ENCODE assay signal across 22 cellular contexts in the genomic region with DNA sequence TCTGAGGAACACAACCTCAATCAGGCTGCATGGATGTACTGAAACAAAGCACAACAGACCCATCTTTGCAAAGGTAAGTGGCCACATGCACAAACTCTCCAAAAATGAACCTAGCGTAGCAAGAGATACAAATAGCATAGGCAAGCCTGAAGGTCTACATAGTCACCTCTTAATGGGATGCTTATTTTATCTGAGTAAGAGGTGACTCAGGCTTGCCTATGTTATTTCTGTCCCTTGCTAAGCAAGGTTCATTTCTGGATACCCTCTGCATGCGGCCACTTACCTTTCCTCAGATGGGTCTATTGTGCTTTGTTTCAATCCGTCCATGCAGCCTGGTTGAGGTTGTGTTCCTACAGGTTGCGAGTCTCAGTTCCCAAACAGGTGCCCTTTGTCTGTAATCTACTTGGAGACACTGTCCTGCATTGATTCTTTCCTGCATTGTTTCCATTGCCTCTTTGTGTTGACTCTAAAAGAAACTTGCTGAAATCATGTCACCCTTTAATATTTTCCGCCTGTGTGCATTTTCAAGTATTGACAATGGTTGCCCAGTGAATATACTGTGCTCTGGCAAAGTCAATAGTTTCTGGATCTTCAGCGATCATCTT.
A peak's percentile ranks its signal among the peaks of the same experiment; 100 is the strongest.
DNase-seq lines count a peak whose midpoint lies in the region; ATAC-seq, FAIRE-seq and TF ChIP-seq lines count a peak whose summit lies in the region.
"Had no signal": no experiment of that assay in that cellular context is flagged by ENCODE, and none has a peak within 500 bp of the region (broad histone marks: within the 10 kb centered on the region; RNA-seq: fewer than 3 reads in every experiment).

No MANE protein-coding gene starts in this region.

- DNase-seq in Caco-2 = no peak
- peak; percentile 19 for DNase-seq in DMS53 treated with DMSO at 0.1 percent for 48 hours (lab: John Stamatoyannopoulos, UW; ENCODE audit: unreplicated experiment)
- no peak for DNase-seq in astrocyte (ENCODE audit: low read depth)
- DNase-seq in progenitor cell of endocrine pancreas (ENCODE audit: low spot score, unreplicated experiment) = no peak
- no peak for DNase-seq in uterus
- no peak for DNase-seq in transverse colon
- no peak for DNase-seq in activated T-cell treated with anti-CD3 and anti-CD28 coated beads, Interleukin-2, amount 50 U/mL, for 72 hours
- DNase-seq: ACHN; CD4-positive, alpha-beta memory T cell; H7; KBM-7; NCI-H1092; NCI-H146; NCI-H2029; NCI-H446 treated with DMSO at 0.1 percent for 48 hours; NCI-H748 treated with DMSO at 0.1 percent for 48 hours; NK-92 treated with Interleukin-12 subunit alpha and Interleukin-12 subunit beta, amount 100 ng/mL, for 24 hours; SIG-M5; SK-N-SH had no signal

- H3K4me1 ChIP-seq in Caco-2 (peaks cover 21% of the 10 kb centered on the region), astrocyte (ENCODE audit: insufficient read depth, low read length) (peaks cover 8% of the 10 kb centered on the region), uterus (no peaks in the 10 kb centered on the region), transverse colon (no peaks in the 10 kb centered on the region)
- H3K4me1 ChIP-seq: BLaER1 treated with 17β-estradiol and CSF1 and Interleukin-3, amounts not matched to agents 10 nM and 100 nM had no signal

- H3K27me3 Mint-ChIP-seq in Caco-2 (ENCODE audit: insufficient read depth, unreplicated experiment) (no peaks in the 10 kb centered on the region), astrocyte (ENCODE audit: low read depth, unreplicated experiment) (no peaks in the 10 kb centered on the region), progenitor cell of endocrine pancreas (no peaks in the 10 kb centered on the region)
- H3K27me3 Mint-ChIP-seq in activated T-cell treated with anti-CD3 and anti-CD28 coated beads, Interleukin-2, amount 50 U/mL, for 72 hours (ENCODE audit: low read depth) = no peaks in the 10 kb centered on the region

- in situ Hi-C loops in transverse colon (cut with MboI; ENCODE audit: low pct_ligation_motif_present in 1 of 4, low pct_unique_long_range_greater_than_20kb in 1 of 4, low sequenced_read_pairs in 3 of 4) = loop anchor here in 2 of 4 donors (10.0 kb wide), 2 partner anchors 312 to 322 kb away; a partner anchor contains a TSS

- H3K9me3 Mint-ChIP-seq in Caco-2 (ENCODE audit: unreplicated experiment) (peaks cover 10% of the 10 kb centered on the region), astrocyte (ENCODE audit: unreplicated experiment) (peaks cover 5% of the 10 kb centered on the region), progenitor cell of endocrine pancreas (ENCODE audit: low read depth) (peaks cover 7% of the 10 kb centered on the region)
- H3K9me3 Mint-ChIP-seq in activated T-cell treated with anti-CD3 and anti-CD28 coated beads, Interleukin-2, amount 50 U/mL, for 72 hours = no peaks in the 10 kb centered on the region

- H3K27ac ChIP-seq in astrocyte (ENCODE audit: low read depth, low read length) (no peak overlapping the region), uterus (no peak overlapping the region), transverse colon (no peak overlapping the region)
- H3K27ac ChIP-seq: BLaER1 treated with 17β-estradiol and CSF1 and Interleukin-3, amounts not matched to agents 10 nM and 100 nM had no signal

- no peak for ATAC-seq in HG02852 (IDR thresholded peaks at IDR 0.05; ENCODE audit: unreplicated experiment)
- no peak for ATAC-seq in activated T-cell treated with anti-CD3 and anti-CD28 coated beads, Interleukin-2, amount 50 U/mL, for 72 hours (replicated peaks in 1 of 2)
- ATAC-seq: Panc1 had no signal

- no peak overlapping the region for H3K9ac ChIP-seq in astrocyte (ENCODE audit: low read length)
- H3K9ac ChIP-seq: BLaER1 treated with 17β-estradiol and CSF1 and Interleukin-3, amounts not matched to agents 10 nM and 100 nM; SK-N-SH had no signal

- H3K4me3 Mint-ChIP-seq in Caco-2 (ENCODE audit: unreplicated experiment) (no peak overlapping the region), astrocyte (ENCODE audit: unreplicated experiment) (no peak overlapping the region), progenitor cell of endocrine pancreas (ENCODE audit: low read depth) (no peak overlapping the region)
- no peak overlapping the region for H3K4me3 Mint-ChIP-seq in activated T-cell treated with anti-CD3 and anti-CD28 coated beads, Interleukin-2, amount 50 U/mL, for 72 hours
- H3K4me3 Mint-ChIP-seq: CD4-positive, alpha-beta memory T cell had no signal

- no peak for FAIRE-seq in astrocyte (lab: Jason Lieb, UNC)

- CTCF ChIA-PET in Caco-2 (lab: Charles Lee) = no interaction called here

- intact Hi-C loops in Caco-2 (cut with micrococcal nuclease; ENCODE audit: unreplicated experiment) = loop anchor here (2.0 to 10.0 kb wide), 2 partner anchors 112 to 238 kb away; no protein-coding TSS in a partner anchor
- intact Hi-C loops in uterus (cut with DNase I; ENCODE audit: low total_unique reads) = no loop called here
- intact Hi-C loops in transverse colon (cut with DNase I; ENCODE audit: low total_unique reads) = no loop called here

- H3K27me3 ChIP-seq in Caco-2 (replicated peaks; ENCODE audit: control insufficient read depth, insufficient read depth, low read length) (no peaks in the 10 kb centered on the region), astrocyte (ENCODE audit: insufficient read depth, low read length) (no peaks in the 10 kb centered on the region), uterus (no peaks in the 10 kb centered on the region), transverse colon (no peaks in the 10 kb centered on the region)
- H3K27me3 ChIP-seq: BLaER1 treated with 17β-estradiol and CSF1 and Interleukin-3, amounts not matched to agents 10 nM and 100 nM had no signal

- TF ChIP-seq POLR2A in uterus (IDR thresholded peaks at IDR 0.05) = no peak
- no peak for TF ChIP-seq POLR2A in transverse colon (IDR thresholded peaks at IDR 0.05)

- H3K4me3 ChIP-seq in Caco-2 (ENCODE audit: low read depth, low read length) = no peak overlapping the region
- no peak overlapping the region for H3K4me3 ChIP-seq in astrocyte (ENCODE audit: insufficient read depth, low read depth, low read length)
- no peak overlapping the region for H3K4me3 ChIP-seq in uterus
- H3K4me3 ChIP-seq in transverse colon = no peak overlapping the region
- H3K4me3 ChIP-seq: BLaER1 treated with 17β-estradiol and CSF1 and Interleukin-3, amounts not matched to agents 10 nM and 100 nM had no signal

- no TSS peak for BruUV-seq in Caco-2 (replicated peaks; lab: Mats Ljungman, UMichigan)

- no peak overlapping the region for H2AFZ ChIP-seq in astrocyte (ENCODE audit: low read depth, low read length)

- H3K4me1 Mint-ChIP-seq in Caco-2 (ENCODE audit: low read depth, unreplicated experiment) (peaks cover 31% of the 10 kb centered on the region), astrocyte (ENCODE audit: low read depth, unreplicated experiment) (peaks cover 13% of the 10 kb centered on the region), progenitor cell of endocrine pancreas (ENCODE audit: low read depth) (peaks cover 11% of the 10 kb centered on the region)
- H3K4me1 Mint-ChIP-seq in activated T-cell treated with anti-CD3 and anti-CD28 coated beads, Interleukin-2, amount 50 U/mL, for 72 hours (ENCODE audit: low read depth) = no peaks in the 10 kb centered on the region
- H3K4me1 Mint-ChIP-seq: CD4-positive, alpha-beta memory T cell had no signal

- H3K36me3 Mint-ChIP-seq in Caco-2 (ENCODE audit: insufficient read depth, unreplicated experiment) = no peaks in the 10 kb centered on the region
- H3K36me3 Mint-ChIP-seq in astrocyte (ENCODE audit: low read depth, unreplicated experiment) = no peaks in the 10 kb centered on the region
- H3K36me3 Mint-ChIP-seq in progenitor cell of endocrine pancreas (ENCODE audit: insufficient read depth) = peaks cover 1% of the 10 kb centered on the region
- H3K36me3 Mint-ChIP-seq in activated T-cell treated with anti-CD3 and anti-CD28 coated beads, Interleukin-2, amount 50 U/mL, for 72 hours (ENCODE audit: insufficient read depth in 2 of 2) = no peaks in the 10 kb centered on the region
- H3K36me3 Mint-ChIP-seq: CD4-positive, alpha-beta memory T cell had no signal

- no peaks in the 10 kb centered on the region for H4K20me1 ChIP-seq in astrocyte (ENCODE audit: insufficient read depth, low read length)
- H4K20me1 ChIP-seq: BLaER1 treated with 17β-estradiol and CSF1 and Interleukin-3, amounts not matched to agents 10 nM and 100 nM had no signal

- TF ChIP-seq EP300 in transverse colon (IDR thresholded peaks at IDR 0.05; ENCODE audit: low read depth) = no peak

- H3K36me3 ChIP-seq in Caco-2 (ENCODE audit: control insufficient read depth, insufficient read depth, low read length) (no peaks in the 10 kb centered on the region), astrocyte (ENCODE audit: insufficient read depth, low read length) (no peaks in the 10 kb centered on the region), uterus (no peaks in the 10 kb centered on the region), transverse colon (no peaks in the 10 kb centered on the region)
- H3K36me3 ChIP-seq: BLaER1 treated with 17β-estradiol and CSF1 and Interleukin-3, amounts not matched to agents 10 nM and 100 nM had no signal

- H3K9me3 ChIP-seq in Caco-2 (peaks cover 7% of the 10 kb centered on the region; the same call in 1 of the 2 replicates), astrocyte (ENCODE audit: insufficient read depth, low read depth, low read length) (no peaks in the 10 kb centered on the region), uterus (no peaks in the 10 kb centered on the region), transverse colon (no peaks in the 10 kb centered on the region)
- H3K9me3 ChIP-seq: BLaER1 treated with 17β-estradiol and CSF1 and Interleukin-3, amounts not matched to agents 10 nM and 100 nM; SK-N-SH had no signal

- H3K4me2 ChIP-seq in astrocyte (ENCODE audit: low read length) = peak overlapping the region; percentile 12
- H3K4me2 ChIP-seq: BLaER1 treated with 17β-estradiol and CSF1 and Interleukin-3, amounts not matched to agents 10 nM and 100 nM; SK-N-SH had no signal

- H3K27ac Mint-ChIP-seq in Caco-2 (ENCODE audit: unreplicated experiment) = peak overlapping the region; percentile 3
- H3K27ac Mint-ChIP-seq in astrocyte (ENCODE audit: unreplicated experiment) = no peak overlapping the region
- H3K27ac Mint-ChIP-seq in progenitor cell of endocrine pancreas = peak overlapping the region; percentile 7
- H3K27ac Mint-ChIP-seq in activated T-cell treated with anti-CD3 and anti-CD28 coated beads, Interleukin-2, amount 50 U/mL, for 72 hours = no peak overlapping the region

- H3K79me2 ChIP-seq in astrocyte (ENCODE audit: insufficient read depth, low read length) = no peaks in the 10 kb centered on the region

- POLR2A ChIA-PET in Caco-2 (lab: Charles Lee) = interaction anchor here (0.6 kb wide), 1 partner anchor 287 kb away, joined by 3 read pairs; no protein-coding TSS in a partner anchor

- TF ChIP-seq CTCF in Caco-2 (IDR thresholded peaks at IDR 0.05; ENCODE audit: insufficient read depth in 1 of 2, low read depth in 1 of 2, low read length in 1 of 2, severe bottlenecking in 1 of 2, unreplicated experiment in 1 of 2) = no peak
- no peak for TF ChIP-seq CTCF in astrocyte (IDR thresholded peaks at IDR 0.05; ENCODE audit: insufficient read depth, low read depth, low read length)
- no peak for TF ChIP-seq CTCF in progenitor cell of endocrine pancreas (IDR thresholded peaks at IDR 0.05; ENCODE audit: unreplicated experiment)
- no peak for TF ChIP-seq CTCF in uterus (IDR thresholded peaks at IDR 0.05)
- no peak for TF ChIP-seq CTCF in transverse colon (IDR thresholded peaks at IDR 0.05)

- 91 to 100% methylated on average over 4 to 6 of the region's 6 CpGs for WGBS in transverse colon (ENCODE audit: low coverage in 1 of 2), 2 donors

Comparison
In these comparisons a context has a peak if more than half of its experiments do, and no peak if none do; other contexts are left out.
1. H3K27ac Mint-ChIP-seq: peak in Caco-2 (single experiment) and progenitor cell of endocrine pancreas (single experiment); none in astrocyte (single experiment) and activated T-cell treated with anti-CD3 and anti-CD28 coated beads, Interleukin-2, amount 50 U/mL, for 72 hours (single experiment).